Comparison of ENCODE assay signal across 35 cellular contexts in genomic region chr4:158999849-159000248, GRCh38.
DNase-seq lines count a peak whose midpoint lies in the region; ATAC-seq, FAIRE-seq and TF ChIP-seq lines count a peak whose summit lies in the region.
"Had no signal": no experiment of that assay in that cellular context is flagged by ENCODE, and none has a peak within 500 bp of the region (broad histone marks: within the 10 kb centered on the region; RNA-seq: fewer than 3 reads in every experiment).

No MANE protein-coding gene starts in this region.

- H3K27me3 ChIP-seq in K562 (ENCODE audit: control insufficient read depth in 2 of 2, insufficient read depth in 2 of 2, low read length in 2 of 2) (no peaks in the 10 kb centered on the region), neural cell (ENCODE audit: insufficient read depth, low read depth, low read length) (no peaks in the 10 kb centered on the region)
- H3K27me3 ChIP-seq in CD8-positive, alpha-beta memory T cell (ENCODE audit: insufficient read depth, low read length, poor library complexity, severe bottlenecking), result no peaks in the 10 kb centered on the region
- H3K27me3 ChIP-seq: BE2C; BLaER1; BLaER1 treated with 17β-estradiol and CSF1 and Interleukin-3, amounts not matched to agents 10 nM and 100 nM had no signal

- BruUV-seq in K562 (replicated peaks; lab: Mats Ljungman, UMichigan), result no TSS peak
- BruUV-seq in Calu3 (replicated peaks; lab: Mats Ljungman, UMichigan), result no TSS peak

- DNase-seq in HEK293T (ENCODE audit: extremely low spot score), result no peak
- no peak for DNase-seq in K562 (ENCODE audit: extremely low read depth in 1 of 4, low spot score in 3 of 4)
- DNase-seq in CD8-positive, alpha-beta memory T cell, result no peak
- DNase-seq in ecto neural progenitor cell (ENCODE audit: low spot score), result no peak
- DNase-seq in Calu3, result no peak
- DNase-seq: 8988T; ACHN; AML-193; BE2C; C1 segment of cervical spinal cord; Caco-2; CD4-positive, alpha-beta memory T cell; CD4-positive, alpha-beta T cell; CD4-positive, CD25-positive, alpha-beta regulatory T cell; CD8-positive, alpha-beta T cell; COR-L47; DMS 273 treated with DMSO at 0.1 percent for 48 hours; DMS153; DMS53; DMS79; DMS79 treated with DMSO at 0.1 percent for 48 hours; DND-41; EL had no signal

- ATAC-seq in K562, result no peak
- no peak for ATAC-seq in GM21825 (IDR thresholded peaks at IDR 0.05; ENCODE audit: unreplicated experiment)
- ATAC-seq: A549; CD8-positive, alpha-beta T cell had no signal

- H3K9me3 Mint-ChIP-seq in CD8-positive, alpha-beta memory T cell, result no peaks in the 10 kb centered on the region
- no peaks in the 10 kb centered on the region for H3K9me3 Mint-ChIP-seq in Calu3 (ENCODE audit: low read depth, unreplicated experiment)
- H3K9me3 Mint-ChIP-seq: CD4-positive, alpha-beta memory T cell; CD4-positive, alpha-beta T cell; CD8-positive, alpha-beta T cell had no signal

- 7% methylated on average over 1 of the region's 1 CpG for WGBS in K562 (ENCODE audit: insufficient coverage, low coverage, missing lambda C conversion rate)

- no peaks in the 10 kb centered on the region for H4K20me1 ChIP-seq in K562 (replicated peaks; ENCODE audit: control insufficient read depth, insufficient read depth, low read length)
- H4K20me1 ChIP-seq in neural cell (ENCODE audit: insufficient read depth), result no peaks in the 10 kb centered on the region
- H4K20me1 ChIP-seq: BLaER1; BLaER1 treated with 17β-estradiol and CSF1 and Interleukin-3, amounts not matched to agents 10 nM and 100 nM had no signal

- no peak overlapping the region for H2AFZ ChIP-seq in K562 (ENCODE audit: low read depth, low read length)
- no peak overlapping the region for H2AFZ ChIP-seq in neural cell (ENCODE audit: low read depth, low read length)

- POLR2A ChIA-PET in HEK293T (lab: Yijun Ruan, JAX), result no interaction called here
- POLR2A ChIA-PET in K562 (lab: Yijun Ruan, JAX), result interaction anchor here (1.0 kb wide), 1 partner anchor 9 kb away, joined by 5 read pairs; no protein-coding TSS in a partner anchor
- POLR2A ChIA-PET in CD8-positive, alpha-beta memory T cell (lab: Charles Lee), result no interaction called here

- FAIRE-seq in K562 (lab: Jason Lieb, UNC) (no peak), colon (lab: Jason Lieb, UNC) (peak; percentile 51)
- FAIRE-seq: A204.1, A549, D721Med had no signal

- H3K27me3 Mint-ChIP-seq in CD8-positive, alpha-beta memory T cell, result peaks cover 6 to 22% of the 10 kb centered on the region in 2 donors
- H3K27me3 Mint-ChIP-seq in Calu3 (ENCODE audit: unreplicated experiment), result no peaks in the 10 kb centered on the region

- H3K4me1 Mint-ChIP-seq in CD8-positive, alpha-beta memory T cell, result peaks cover 0 to 3% (median 2%) of the 10 kb centered on the region in 3 donors
- H3K4me1 Mint-ChIP-seq in Calu3 (ENCODE audit: low read depth, unreplicated experiment), result no peaks in the 10 kb centered on the region
- H3K4me1 Mint-ChIP-seq: B cell; CD4-positive, alpha-beta memory T cell had no signal

- in situ Hi-C loops in K562 (cut with MboI), result no loop called here

- TF ChIP-seq RAD21 in K562 (CRISPR knock-in tag; conservative IDR thresholded peaks at IDR 0.05 in 1 of 2, IDR thresholded peaks at IDR 0.05 in 1 of 2), result no peak
- TF ChIP-seq RAD21 in neural cell (conservative IDR thresholded peaks at IDR 0.05), result no peak

- no peaks in the 10 kb centered on the region for H3K9me2 ChIP-seq in neural cell (ENCODE audit: insufficient read depth, low read length)

- TF ChIP-seq POLR2A in K562 (conservative IDR thresholded peaks at IDR 0.05), result no peak

- no peak overlapping the region for H3K27ac Mint-ChIP-seq in CD8-positive, alpha-beta memory T cell
- no peak overlapping the region for H3K27ac Mint-ChIP-seq in Calu3 (ENCODE audit: unreplicated experiment)
- H3K27ac Mint-ChIP-seq: B cell; CD14-positive monocyte; CD4-positive, alpha-beta memory T cell; CD4-positive, alpha-beta T cell; CD4-positive, CD25-positive, alpha-beta regulatory T cell; CD8-positive, alpha-beta T cell had no signal

- H3K4me3 Mint-ChIP-seq in CD8-positive, alpha-beta memory T cell, result no peak overlapping the region
- no peak overlapping the region for H3K4me3 Mint-ChIP-seq in Calu3 (ENCODE audit: low read depth, unreplicated experiment)
- H3K4me3 Mint-ChIP-seq: B cell; CD14-positive monocyte; CD4-positive, alpha-beta memory T cell; CD4-positive, alpha-beta T cell; CD4-positive, CD25-positive, alpha-beta regulatory T cell; CD8-positive, alpha-beta T cell had no signal

- CTCF ChIA-PET in HEK293T (lab: Yijun Ruan, JAX) (no interaction called here), K562 (lab: Yijun Ruan, JAX; ENCODE audit: low intra/inter-chr PET ratio) (no interaction called here), Calu3 (lab: Charles Lee) (no interaction called here)
- CTCF ChIA-PET in CD8-positive, alpha-beta memory T cell (lab: Charles Lee), result no interaction called here

- H3F3A ChIP-seq in neural cell (ENCODE audit: insufficient read depth, low read length, poor library complexity, severe bottlenecking), result no peaks in the 10 kb centered on the region

- H3K9me3 ChIP-seq in K562 (replicated peaks; ENCODE audit: control insufficient read depth, insufficient read depth, low read depth, low read length) (no peaks in the 10 kb centered on the region), neural cell (ENCODE audit: low read length) (no peaks in the 10 kb centered on the region)
- H3K9me3 ChIP-seq in CD8-positive, alpha-beta memory T cell (ENCODE audit: low read length), result no peaks in the 10 kb centered on the region
- H3K9me3 ChIP-seq: A549, BE2C, Caco-2 had no signal

- intact Hi-C loops in K562 (cut with micrococcal nuclease), result no loop called here
- intact Hi-C loops in Calu3 (cut with micrococcal nuclease; ENCODE audit: unreplicated experiment), result no loop called here

- TF ChIP-seq EP300 in K562 (IDR thresholded peaks at IDR 0.05; ENCODE audit: low read length) (no peak), neural cell (conservative IDR thresholded peaks at IDR 0.05; ENCODE audit: poor library complexity, severe bottlenecking) (no peak)

- H3K36me3 Mint-ChIP-seq in CD8-positive, alpha-beta memory T cell, result no peaks in the 10 kb centered on the region
- no peaks in the 10 kb centered on the region for H3K36me3 Mint-ChIP-seq in Calu3 (ENCODE audit: insufficient read depth, unreplicated experiment)
- H3K36me3 Mint-ChIP-seq: CD14-positive monocyte; CD4-positive, alpha-beta memory T cell; CD4-positive, CD25-positive, alpha-beta regulatory T cell; CD8-positive, alpha-beta T cell had no signal

- no peak overlapping the region for H3K9ac ChIP-seq in K562 (ENCODE audit: insufficient read depth in 1 of 2, low read depth in 2 of 2, low read length in 2 of 2)
- no peak overlapping the region for H3K9ac ChIP-seq in neural cell (ENCODE audit: low read length)
- H3K9ac ChIP-seq: BLaER1; BLaER1 treated with 17β-estradiol and CSF1 and Interleukin-3, amounts not matched to agents 10 nM and 100 nM had no signal

- no peak for TF ChIP-seq CTCF in K562 (IDR thresholded peaks at IDR 0.05 in 2 of 3, conservative IDR thresholded peaks at IDR 0.05 in 1 of 3; ENCODE audit: insufficient read depth in 2 of 3, low read depth in 1 of 3, low read length in 3 of 3)
- TF ChIP-seq CTCF in neural cell (IDR thresholded peaks at IDR 0.05; ENCODE audit: poor library complexity, severe bottlenecking), result no peak
- no peak for TF ChIP-seq CTCF in Calu3 (IDR thresholded peaks at IDR 0.05; ENCODE audit: unreplicated experiment)

- H3K27ac ChIP-seq in K562 (ENCODE audit: extremely low read depth, low read depth, low read length) (no peak overlapping the region), neural cell (ENCODE audit: low read length) (peak overlapping the region; percentile 64)
- H3K27ac ChIP-seq in CD8-positive, alpha-beta memory T cell (ENCODE audit: low read depth, low read length), result no peak overlapping the region
- H3K27ac ChIP-seq: 22Rv1; A549; BLaER1; BLaER1 treated with 17β-estradiol and CSF1 and Interleukin-3, amounts not matched to agents 10 nM and 100 nM; C4-2B had no signal

- H3K9me1 ChIP-seq in K562 (ENCODE audit: control insufficient read depth, insufficient read depth, low read length), result peaks cover 4% of the 10 kb centered on the region

- H3K36me3 ChIP-seq in K562 (ENCODE audit: control insufficient read depth, insufficient read depth, low read length) (no peaks in the 10 kb centered on the region), neural cell (ENCODE audit: insufficient read depth, low read length) (no peaks in the 10 kb centered on the region)
- no peaks in the 10 kb centered on the region for H3K36me3 ChIP-seq in CD8-positive, alpha-beta memory T cell (ENCODE audit: insufficient read depth, low read length)
- H3K36me3 ChIP-seq: BE2C; BLaER1; BLaER1 treated with 17β-estradiol and CSF1 and Interleukin-3, amounts not matched to agents 10 nM and 100 nM had no signal

- H3K4me2 ChIP-seq in K562 (ENCODE audit: insufficient read depth, low read length) (no peak overlapping the region), neural cell (ENCODE audit: low read length) (no peak overlapping the region)
- H3K4me2 ChIP-seq: A549; BLaER1; BLaER1 treated with 17β-estradiol and CSF1 and Interleukin-3, amounts not matched to agents 10 nM and 100 nM had no signal

- H3K4me3 ChIP-seq in K562 (no peak overlapping the region), neural cell (ENCODE audit: low read length) (no peak overlapping the region)
- H3K4me3 ChIP-seq in CD8-positive, alpha-beta memory T cell (ENCODE audit: low read length), result no peak overlapping the region
- H3K4me3 ChIP-seq: A549; BLaER1; BLaER1 treated with 17β-estradiol and CSF1 and Interleukin-3, amounts not matched to agents 10 nM and 100 nM had no signal

- H3K4me1 ChIP-seq in K562 (replicated peaks in 1 of 2; ENCODE audit: control insufficient read depth in 2 of 2, insufficient read depth in 2 of 2, low read length in 2 of 2), result peaks cover 6 to 23% of the 10 kb centered on the region in 2 experiments; a peak in 4 of 5 replicates
- H3K4me1 ChIP-seq in CD8-positive, alpha-beta memory T cell (ENCODE audit: insufficient read depth, low read length), result no peaks in the 10 kb centered on the region
- H3K4me1 ChIP-seq: BE2C, BLaER1, Caco-2 had no signal

- H3K79me2 ChIP-seq in K562 (ENCODE audit: control insufficient read depth, insufficient read depth, low read length) (no peaks in the 10 kb centered on the region), neural cell (replicated peaks; ENCODE audit: insufficient read depth, low read length) (no peaks in the 10 kb centered on the region)

TF ChIP-seq in HEK293T, 16 proteins besides CTCF, POLR2A, EP300 and RAD21:
- no peak for TF ChIP-seq CTBP1 (IDR thresholded peaks at IDR 0.05; ENCODE audit: borderline replicate concordance)
- peak; percentile 81 for TF ChIP-seq ZNF384 (IDR thresholded peaks at IDR 0.05)
TF ChIP-seq in HEK293T: peak in this region for 1.

TF ChIP-seq in neural cell, 6 proteins besides CTCF, POLR2A, EP300 and RAD21 (continues in another document):
- TF ChIP-seq POLR2AphosphoS5 (IDR thresholded peaks at IDR 0.05) (no peak), SMC3 (conservative IDR thresholded peaks at IDR 0.05; ENCODE audit: poor library complexity) (no peak), MXI1 (conservative IDR thresholded peaks at IDR 0.05; ENCODE audit: poor library complexity, severe bottlenecking) (no peak)
